16 cellular contexts compared by ENCODE assay signal in the genomic region with DNA sequence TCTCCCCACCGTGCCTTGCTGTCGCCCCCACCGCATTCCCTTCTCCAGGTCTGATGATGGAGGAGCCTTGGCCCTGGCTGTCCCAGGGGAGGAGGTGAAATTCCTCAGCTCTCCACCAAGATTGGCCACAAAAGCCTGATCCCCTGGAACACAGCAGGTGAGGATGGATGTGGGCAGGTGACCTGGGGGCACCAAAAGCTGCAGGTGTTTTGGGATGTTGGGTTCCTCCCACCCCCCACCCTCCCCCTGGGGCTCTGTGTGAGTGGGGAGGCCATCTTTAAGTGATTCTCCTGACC. TPM values are rescaled to one million over a fixed set of nuclear protein-coding genes. Genes with fewer than 3 reads are reported as not detected.
A peak's percentile ranks its signal among the peaks of the same experiment; 100 is the strongest.
DNase-seq lines count a peak whose midpoint lies in the region; ATAC-seq and TF ChIP-seq lines count a peak whose summit lies in the region.
"Had no signal": no experiment of that assay in that cellular context is flagged by ENCODE, and none has a peak within 500 bp of the region (broad histone marks: within the 10 kb centered on the region; RNA-seq: fewer than 3 reads in every experiment).

No MANE protein-coding gene starts in this region.

- POLR2A ChIA-PET in GM10248 (lab: Yijun Ruan, JAX): no interaction called here

- H3K36me3 ChIP-seq in cardiac muscle cell: no peaks in the 10 kb centered on the region

- H3K4me1 ChIP-seq in cardiac muscle cell (ENCODE audit: low read depth): peaks cover 4% of the 10 kb centered on the region

- CTCF ChIA-PET in GM10248 (lab: Yijun Ruan, JAX): no interaction called here

- TF ChIP-seq CTCF in cardiac muscle cell (IDR thresholded peaks at IDR 0.05; ENCODE audit: low read depth, low read length) (no peak), GM10248 (IDR thresholded peaks at IDR 0.05; ENCODE audit: control extremely low read depth, extremely low read depth, low read depth, missing control alignments) (no peak)

- H3K27ac ChIP-seq in cardiac muscle cell: peak overlapping the region; percentile 7
- H3K27ac ChIP-seq: right atrium auricular region, SK-N-MC had no signal

- DNase-seq in cardiac muscle cell (ENCODE audit: low read depth in 1 of 2, low spot score in 1 of 2): no peak
- DNase-seq in Right ventricle myocardium superior: no peak
- DNase-seq in GM10248 (ENCODE audit: extremely low spot score): no peak
- DNase-seq in COR-L47 (lab: John Stamatoyannopoulos, UW): no peak
- DNase-seq in NCI-H146 (lab: John Stamatoyannopoulos, UW): no peak
- DNase-seq: activated B cell treated with CpG ODN at 0.5 μM for 24 hours; activated T-cell treated with anti-CD3 and anti-CD28 coated beads, Interleukin-2, amount 50 U/mL, for 24 hours; DMS53; effector memory CD4-positive, alpha-beta T cell; Kasumi-1; NCI-H2081; NK-92 treated with Interleukin-12 subunit alpha and Interleukin-12 subunit beta, amount 100 ng/mL, for 24 hours had no signal

- no peaks in the 10 kb centered on the region for H3K27me3 ChIP-seq in cardiac muscle cell
- H3K27me3 ChIP-seq: right atrium auricular region had no signal

- intact Hi-C loops in Right ventricle myocardium superior (cut with DNase I): no loop called here

- peak overlapping the region; percentile 25 for H3K4me3 ChIP-seq in cardiac muscle cell
- peak overlapping the region; percentile 73 for H3K4me3 ChIP-seq in iPS-18c (ENCODE audit: insufficient read depth, low read depth, low read length)
- H3K4me3 ChIP-seq: mucosa of descending colon, right atrium auricular region, SK-N-MC had no signal

- H3K9me3 ChIP-seq in cardiac muscle cell (ENCODE audit: low read depth): no peaks in the 10 kb centered on the region
- H3K9me3 ChIP-seq in iPS-18c (ENCODE audit: control insufficient read depth, insufficient read depth, low read length): peaks cover 5% of the 10 kb centered on the region
- H3K9me3 ChIP-seq: mucosa of descending colon, right atrium auricular region had no signal

- ATAC-seq in Right ventricle myocardium superior (ENCODE audit: poor library complexity): no peak

RNA-seq across cellular contexts. Expression of a gene that starts 0.6 kb away (rescaled TPM):
- total RNA-seq in cardiac muscle cell (160 and 202 TPM in 2 replicates), Right ventricle myocardium superior (78.6 TPM)
- polyA plus RNA-seq in cardiac muscle cell: 150 and 191 TPM in 2 replicates

RNA-seq across cellular contexts. Expression of a gene that starts 11.3 kb away (rescaled TPM):
- total RNA-seq in cardiac muscle cell (36.0 and 38.3 TPM in 2 replicates), Right ventricle myocardium superior (14.3 TPM)
- 21.9 and 34.2 TPM in 2 replicates for polyA plus RNA-seq in cardiac muscle cell

RNA-seq across cellular contexts. Expression of a gene that starts 22.1 kb away (rescaled TPM):
- 6.6 and 24.5 TPM in 2 replicates for total RNA-seq in cardiac muscle cell
- 8.1 and 37.3 TPM in 2 replicates for polyA plus RNA-seq in cardiac muscle cell
- total RNA-seq in Right ventricle myocardium superior: 1,068 TPM

RNA-seq across cellular contexts. Expression of a gene that starts 39.0 kb away (rescaled TPM):
- total RNA-seq in cardiac muscle cell: 48.5 and 62.5 TPM in 2 replicates
- 88.0 and 117 TPM in 2 replicates for polyA plus RNA-seq in cardiac muscle cell
- total RNA-seq in Right ventricle myocardium superior: 17.6 TPM

RNA-seq across cellular contexts. Expression of a gene that starts 58.0 kb away (rescaled TPM):
- total RNA-seq in cardiac muscle cell (24.3 and 51.9 TPM in 2 replicates), Right ventricle myocardium superior (1.9 TPM)
- polyA plus RNA-seq in cardiac muscle cell: 15.0 and 20.7 TPM in 2 replicates

Comparison
In these comparisons a context has a peak if more than half of its experiments do, and no peak if none do; other contexts are left out.
1. RNA of a gene that starts 22.1 kb away (total RNA-seq): 1,068 TPM in Right ventricle myocardium superior (single experiment); 6.6 to 24.5 TPM in cardiac muscle cell; every median in the first group is over 10 times any median in the second.